Comparison of ENCODE assay signal across 8 cellular contexts in the genomic region with DNA sequence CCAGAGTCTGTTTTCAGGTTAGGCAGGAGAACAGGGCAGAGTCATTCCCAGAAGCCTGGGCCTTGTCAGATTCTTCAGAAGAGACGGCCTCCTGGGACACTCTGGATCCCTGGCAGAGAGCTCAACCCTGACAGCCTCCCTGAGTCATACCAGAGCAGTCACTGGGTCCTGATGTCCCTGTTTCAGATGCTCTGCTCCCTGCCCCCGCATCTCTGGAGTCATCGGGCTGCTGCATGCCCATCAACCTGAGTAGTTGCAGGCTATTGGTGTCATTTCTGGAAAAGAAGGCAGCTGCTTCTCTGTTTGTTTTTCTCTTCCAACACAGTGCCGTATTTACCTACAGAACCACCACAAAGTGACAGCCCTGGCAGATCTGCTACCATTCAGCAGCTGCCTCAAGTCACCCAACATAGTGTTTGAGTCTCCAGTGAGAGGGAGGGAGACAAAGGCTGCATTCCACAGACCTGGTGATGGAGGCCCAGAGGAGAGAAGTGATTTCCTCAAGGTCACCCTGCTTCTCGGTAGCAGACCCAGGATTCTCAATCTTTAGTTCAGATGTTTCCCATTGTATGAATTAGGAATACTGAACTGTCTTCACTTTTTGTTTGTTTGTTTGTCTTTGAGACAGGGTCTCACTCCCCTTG.
A peak's percentile ranks its signal among the peaks of the same experiment; 100 is the strongest.
DNase-seq lines count a peak whose midpoint lies in the region; ATAC-seq and TF ChIP-seq lines count a peak whose summit lies in the region.

No MANE protein-coding gene starts in this region.

- in situ Hi-C loops in IMR-90 (cut with MboI; ENCODE audit: low sequenced_read_pairs): no loop called here

- H3K27ac ChIP-seq in IMR-90 (ENCODE audit: insufficient read depth, low read length): no peak overlapping the region

- H3K23ac ChIP-seq in IMR-90 (ENCODE audit: low read depth, low read length): no peak overlapping the region

- TF ChIP-seq POLR2A in IMR-90 (IDR thresholded peaks at IDR 0.05; ENCODE audit: low read depth, low read length): no peak

- H3K79me1 ChIP-seq in IMR-90 (ENCODE audit: low read depth in 1 of 2, low read length in 2 of 2): no peaks in the 10 kb centered on the region

- no peak overlapping the region for H2BK120ac ChIP-seq in IMR-90 (ENCODE audit: low read depth, low read length)

- WGBS in IMR-90 (ENCODE audit: extremely low coverage in 2 of 2, insufficient read length in 1 of 2), 2 experiments: no CpG with 5 or more reads among the region's 5 CpGs

- intact Hi-C loops in IMR-90 (cut with micrococcal nuclease): no loop called here

- peak overlapping the region; percentile 23 for H3K27ac Mint-ChIP-seq in activated naive CD4-positive, alpha-beta T cell treated with anti-CD3 and anti-CD28 coated beads, Interleukin-2, amount 50 U/mL, for 24 hours
- no peak overlapping the region for H3K27ac Mint-ChIP-seq in activated naive CD4-positive, alpha-beta T cell treated with anti-CD3 and anti-CD28 coated beads, Interleukin-2, amount 10 ng/mL, durations not matched to agents 7 days and 5 days
- peak overlapping the region; percentile 45 for H3K27ac Mint-ChIP-seq in progenitor cell of endocrine pancreas

- no peak for DNase-seq in activated naive CD4-positive, alpha-beta T cell treated with anti-CD3 and anti-CD28 coated beads, Interleukin-2, amount 10 ng/mL, durations not matched to agents 7 days and 5 days
- DNase-seq in IMR-90 (no peak), amniotic epithelial cell (ENCODE audit: low read depth) (peak; percentile 20), progenitor cell of endocrine pancreas (ENCODE audit: low spot score, unreplicated experiment) (no peak), globus pallidus (ENCODE audit: low spot score) (no peak), epidermal melanocyte (ENCODE audit: insufficient read length, low spot score) (no peak)

- no peaks in the 10 kb centered on the region for H3K4me1 Mint-ChIP-seq in activated naive CD4-positive, alpha-beta T cell treated with anti-CD3 and anti-CD28 coated beads, Interleukin-2, amount 50 U/mL, for 24 hours
- no peaks in the 10 kb centered on the region for H3K4me1 Mint-ChIP-seq in activated naive CD4-positive, alpha-beta T cell treated with anti-CD3 and anti-CD28 coated beads, Interleukin-2, amount 10 ng/mL, durations not matched to agents 7 days and 5 days
- peaks cover 5% of the 10 kb centered on the region for H3K4me1 Mint-ChIP-seq in progenitor cell of endocrine pancreas (ENCODE audit: low read depth)

- no peak for TF ChIP-seq RAD21 in IMR-90 (IDR thresholded peaks at IDR 0.05; ENCODE audit: low read length)

- H2AK5ac ChIP-seq in IMR-90 (ENCODE audit: low read depth, low read length): no peak overlapping the region

- H4K8ac ChIP-seq in IMR-90 (ENCODE audit: low read depth in 2 of 2, low read length in 2 of 2): no peak overlapping the region

- no peaks in the 10 kb centered on the region for H3K9me3 ChIP-seq in IMR-90 (ENCODE audit: control insufficient read depth, insufficient read depth, low read length)

- H3K36me3 Mint-ChIP-seq in activated naive CD4-positive, alpha-beta T cell treated with anti-CD3 and anti-CD28 coated beads, Interleukin-2, amount 50 U/mL, for 24 hours: no peaks in the 10 kb centered on the region
- H3K36me3 Mint-ChIP-seq in activated naive CD4-positive, alpha-beta T cell treated with anti-CD3 and anti-CD28 coated beads, Interleukin-2, amount 10 ng/mL, durations not matched to agents 7 days and 5 days: no peaks in the 10 kb centered on the region
- H3K36me3 Mint-ChIP-seq in progenitor cell of endocrine pancreas (ENCODE audit: insufficient read depth): no peaks in the 10 kb centered on the region

- TF ChIP-seq CTCF in IMR-90 (conservative IDR thresholded peaks at IDR 0.05; ENCODE audit: low read depth, low read length) (no peak), progenitor cell of endocrine pancreas (IDR thresholded peaks at IDR 0.05; ENCODE audit: unreplicated experiment) (no peak)

- no peak for ATAC-seq in IMR-90 (ENCODE audit: low read depth)
- ATAC-seq in HG03521 (IDR thresholded peaks at IDR 0.05; ENCODE audit: unreplicated experiment): no peak

- H3K4me2 ChIP-seq in IMR-90 (ENCODE audit: low read depth, low read length): no peak overlapping the region

- no peak overlapping the region for H2BK15ac ChIP-seq in IMR-90 (ENCODE audit: low read depth, low read length)

- no peaks in the 10 kb centered on the region for H3K9me3 Mint-ChIP-seq in activated naive CD4-positive, alpha-beta T cell treated with anti-CD3 and anti-CD28 coated beads, Interleukin-2, amount 50 U/mL, for 24 hours
- no peaks in the 10 kb centered on the region for H3K9me3 Mint-ChIP-seq in activated naive CD4-positive, alpha-beta T cell treated with anti-CD3 and anti-CD28 coated beads, Interleukin-2, amount 10 ng/mL, durations not matched to agents 7 days and 5 days
- H3K9me3 Mint-ChIP-seq in progenitor cell of endocrine pancreas (ENCODE audit: low read depth): no peaks in the 10 kb centered on the region

- BruUV-seq in IMR-90 (replicated peaks; lab: Mats Ljungman, UMichigan): no TSS peak

- no peaks in the 10 kb centered on the region for H4K20me1 ChIP-seq in IMR-90 (ENCODE audit: insufficient read depth, low read length)

- H2AK9ac ChIP-seq in IMR-90 (replicated peaks; ENCODE audit: low read depth, low read length, poor library complexity): no peak overlapping the region

- H3K56ac ChIP-seq in IMR-90 (ENCODE audit: extremely low read depth, insufficient read depth, low read length): no peak overlapping the region

- H4K5ac ChIP-seq in IMR-90 (ENCODE audit: low read depth, low read length): no peak overlapping the region

- no peak overlapping the region for H3K14ac ChIP-seq in IMR-90 (replicated peaks; ENCODE audit: low read depth, low read length)

- peak overlapping the region; percentile 21 for H2AFZ ChIP-seq in IMR-90 (replicated peaks; ENCODE audit: low read length, poor library complexity)

- no peaks in the 10 kb centered on the region for H3K36me3 ChIP-seq in IMR-90 (ENCODE audit: control insufficient read depth, insufficient read depth, low read length)

- no peak overlapping the region for H3K9ac ChIP-seq in IMR-90 (ENCODE audit: low read depth, low read length)

- no peaks in the 10 kb centered on the region for H3K27me3 Mint-ChIP-seq in activated naive CD4-positive, alpha-beta T cell treated with anti-CD3 and anti-CD28 coated beads, Interleukin-2, amount 50 U/mL, for 24 hours
- H3K27me3 Mint-ChIP-seq in activated naive CD4-positive, alpha-beta T cell treated with anti-CD3 and anti-CD28 coated beads, Interleukin-2, amount 10 ng/mL, durations not matched to agents 7 days and 5 days: peaks cover 11% of the 10 kb centered on the region
- H3K27me3 Mint-ChIP-seq in progenitor cell of endocrine pancreas: no peaks in the 10 kb centered on the region

- H3K18ac ChIP-seq in IMR-90 (ENCODE audit: low read depth, low read length): no peak overlapping the region

- POLR2A ChIA-PET in IMR-90 (lab: Charles Lee; ENCODE audit: unreplicated experiment): no interaction called here

- H3K4me3 Mint-ChIP-seq in activated naive CD4-positive, alpha-beta T cell treated with anti-CD3 and anti-CD28 coated beads, Interleukin-2, amount 50 U/mL, for 24 hours: no peak overlapping the region
- no peak overlapping the region for H3K4me3 Mint-ChIP-seq in activated naive CD4-positive, alpha-beta T cell treated with anti-CD3 and anti-CD28 coated beads, Interleukin-2, amount 10 ng/mL, durations not matched to agents 7 days and 5 days
- no peak overlapping the region for H3K4me3 Mint-ChIP-seq in progenitor cell of endocrine pancreas (ENCODE audit: low read depth)

- H3K4ac ChIP-seq in IMR-90 (ENCODE audit: low read depth, low read length): no peak overlapping the region

- no peak overlapping the region for H2BK20ac ChIP-seq in IMR-90 (ENCODE audit: low read depth, low read length)

- dilution Hi-C loops in IMR-90 (cut with HindIII; ENCODE audit: low sequenced_read_pairs, unreplicated experiment): no loop called here

- H4K91ac ChIP-seq in IMR-90 (ENCODE audit: insufficient read depth, low read depth, low read length): no peak overlapping the region

- CTCF ChIA-PET in activated naive CD4-positive, alpha-beta T cell treated with anti-CD3 and anti-CD28 coated beads, Interleukin-2, amount 10 ng/mL, durations not matched to agents 7 days and 5 days (lab: Charles Lee): no interaction called here
- CTCF ChIA-PET in IMR-90 (lab: Yijun Ruan, JAX): no interaction called here

- 0 out of 2 replicates have a peak, but pooled peaks cover 3% of the 10 kb centered on the region for H3K27me3 ChIP-seq in IMR-90 (ENCODE audit: control insufficient read depth, insufficient read depth, low read length)

- no peak overlapping the region for H2BK5ac ChIP-seq in IMR-90 (ENCODE audit: low read depth, low read length, poor library complexity, severe bottlenecking)

- no peaks in the 10 kb centered on the region for H3K9me1 ChIP-seq in IMR-90 (ENCODE audit: insufficient read depth, low read length)

- H3K4me1 ChIP-seq in IMR-90 (ENCODE audit: control insufficient read depth, insufficient read depth, low read length): no peaks in the 10 kb centered on the region

- H3K4me3 ChIP-seq in IMR-90 (ENCODE audit: insufficient read depth, low read depth, low read length): no peak overlapping the region

TF ChIP-seq in IMR-90, 13 proteins besides CTCF, POLR2A, EP300 and RAD21 (continues in another document):
- TF ChIP-seq FOS (IDR thresholded peaks at IDR 0.05; ENCODE audit: low read depth, low read length) (no peak), CHD1 (IDR thresholded peaks at IDR 0.05; ENCODE audit: low read depth, low read length) (no peak), CEBPB (IDR thresholded peaks at IDR 0.05; ENCODE audit: low read depth, low read length) (no peak), SMC3 (IDR thresholded peaks at IDR 0.05; ENCODE audit: low read depth, low read length) (no peak), MAZ (IDR thresholded peaks at IDR 0.05; ENCODE audit: borderline replicate concordance, low read depth, low read length) (no peak), MXI1 (IDR thresholded peaks at IDR 0.05; ENCODE audit: borderline replicate concordance, low read depth, low read length) (no peak), BHLHE40 (IDR thresholded peaks at IDR 0.05; ENCODE audit: low read depth, low read length) (no peak)
- TF ChIP-seq, protein P1, sequence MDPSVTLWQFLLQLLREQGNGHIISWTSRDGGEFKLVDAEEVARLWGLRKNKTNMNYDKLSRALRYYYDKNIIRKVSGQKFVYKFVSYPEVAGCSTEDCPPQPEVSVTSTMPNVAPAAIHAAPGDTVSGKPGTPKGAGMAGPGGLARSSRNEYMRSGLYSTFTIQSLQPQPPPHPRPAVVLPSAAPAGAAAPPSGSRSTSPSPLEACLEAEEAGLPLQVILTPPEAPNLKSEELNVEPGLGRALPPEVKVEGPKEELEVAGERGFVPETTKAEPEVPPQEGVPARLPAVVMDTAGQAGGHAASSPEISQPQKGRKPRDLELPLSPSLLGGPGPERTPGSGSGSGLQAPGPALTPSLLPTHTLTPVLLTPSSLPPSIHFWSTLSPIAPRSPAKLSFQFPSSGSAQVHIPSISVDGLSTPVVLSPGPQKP (IDR thresholded peaks at IDR 0.05; ENCODE audit: borderline replicate concordance, low read depth, low read length): no peak
